Comparison of ENCODE assay signal across 1 cellular context in genomic region chr13:112942689-112943308, GRCh38.
A peak's percentile ranks its signal among the peaks of the same experiment; 100 is the strongest.
TF ChIP-seq lines count a peak whose summit lies in the region.

No MANE protein-coding gene starts in this region.

TF ChIP-seq in HEK293, 187 proteins besides CTCF, POLR2A, EP300 and RAD21 (continued from another document and continues in another):
- TF ChIP-seq ZNF600 (tag by site-specific recombination; IDR thresholded peaks at IDR 0.05) (peak; percentile 38; the same call in 1 of the 2 replicates), REPIN1 (tag by site-specific recombination; IDR thresholded peaks at IDR 0.05; ENCODE audit: low read depth) (no peak), ZNF488 (tag by site-specific recombination; IDR thresholded peaks at IDR 0.05) (no peak), ZBTB8A (tag by site-specific recombination; IDR thresholded peaks at IDR 0.05) (no peak; the same call in 1 of the 2 replicates), IKZF3 (tag by site-specific recombination; IDR thresholded peaks at IDR 0.05) (peak; percentile 95), HOXA7 (CRISPR knock-in tag; IDR thresholded peaks at IDR 0.05; ENCODE audit: borderline replicate concordance) (no peak), KLF17 (tag by site-specific recombination; IDR thresholded peaks at IDR 0.05) (peak; percentile 54), EGR2 (tag by site-specific recombination; IDR thresholded peaks at IDR 0.05; ENCODE audit: low read depth) (peak; percentile 59), GLIS2 (tag by site-specific recombination; IDR thresholded peaks at IDR 0.05) (no peak), ZNF366 (tag by site-specific recombination; conservative IDR thresholded peaks at IDR 0.05) (peak; percentile 73), ZNF169 (tag by site-specific recombination; IDR thresholded peaks at IDR 0.05) (no peak), ZNF398 (tag by site-specific recombination; IDR thresholded peaks at IDR 0.05) (no peak), PATZ1 (tag by site-specific recombination; IDR thresholded peaks at IDR 0.05) (peak; percentile 40), REST (tag by site-specific recombination; IDR thresholded peaks at IDR 0.05) (peak; percentile 72), ZNF660 (tag by site-specific recombination; IDR thresholded peaks at IDR 0.05) (peak; percentile 68; the same call in 1 of the 2 replicates), TSHZ1 (tag by site-specific recombination; IDR thresholded peaks at IDR 0.05; ENCODE audit: borderline replicate concordance) (peak; percentile 86), GLI2 (tag by site-specific recombination; IDR thresholded peaks at IDR 0.05; ENCODE audit: borderline replicate concordance, low read depth) (no peak), ZNF324 (tag by site-specific recombination; IDR thresholded peaks at IDR 0.05) (no peak), ZNF140 (tag by site-specific recombination; IDR thresholded peaks at IDR 0.05) (no peak), ZSCAN4 (tag by site-specific recombination; IDR thresholded peaks at IDR 0.05) (no peak), ZNF26 (tag by site-specific recombination; IDR thresholded peaks at IDR 0.05) (no peak), ZNF785 (tag by site-specific recombination; IDR thresholded peaks at IDR 0.05) (no peak), ZNF2 (tag by site-specific recombination; IDR thresholded peaks at IDR 0.05) (peak; percentile 100), KLF10 (tag by site-specific recombination; IDR thresholded peaks at IDR 0.05) (peak; percentile 28), ZNF350 (tag by site-specific recombination; IDR thresholded peaks at IDR 0.05) (no peak), ZFP69B (tag by site-specific recombination; IDR thresholded peaks at IDR 0.05) (no peak), ZNF621 (tag by site-specific recombination; IDR thresholded peaks at IDR 0.05) (no peak), ZBTB1 (tag by site-specific recombination; IDR thresholded peaks at IDR 0.05) (no peak), ZNF148 (tag by site-specific recombination; IDR thresholded peaks at IDR 0.05; ENCODE audit: borderline replicate concordance) (no peak), ZNF174 (tag by site-specific recombination; IDR thresholded peaks at IDR 0.05) (no peak), ZNF426 (tag by site-specific recombination; IDR thresholded peaks at IDR 0.05) (no peak), ZNF274 (IDR thresholded peaks at IDR 0.05; ENCODE audit: low read length) (no peak), ZNF274 (tag by site-specific recombination; IDR thresholded peaks at IDR 0.05; ENCODE audit: borderline replicate concordance) (no peak)
